Comparison of ENCODE assay signal across 37 cellular contexts in genomic region chr3:121515862-121516261, GRCh38. TPM values are rescaled to one million over a fixed set of nuclear protein-coding genes. Genes with fewer than 3 reads are reported as not detected.
"Had no signal": no experiment of that assay in that cellular context is flagged by ENCODE, and none has a peak within 500 bp of the region (broad histone marks: within the 10 kb centered on the region; RNA-seq: fewer than 3 reads in every experiment).

No MANE protein-coding gene starts in this region.

- H3K9me3 ChIP-seq: body of pancreas had no signal

- H3K27ac ChIP-seq: adrenal gland, body of pancreas, brain microvascular endothelial cell, breast epithelium, VCaP had no signal

- H3K4me3 ChIP-seq: adrenal gland, body of pancreas, breast epithelium had no signal

- H3K4me1 ChIP-seq: adrenal gland, body of pancreas, breast epithelium had no signal

- H3K36me3 ChIP-seq: adrenal gland, brain microvascular endothelial cell, breast epithelium had no signal

- H3K27me3 ChIP-seq: adrenal gland, body of pancreas, brain microvascular endothelial cell, breast epithelium had no signal

- DNase-seq: activated B cell treated with CpG ODN at 0.5 μM for 24 hours; activated CD4-positive, alpha-beta memory T cell treated with anti-CD3 and anti-CD28 coated beads for 36 hours; activated CD4-positive, alpha-beta T cell treated with anti-CD3 and anti-CD28 coated beads for 4 hours; activated CD4-positive, alpha-beta T cell treated with anti-CD3 and anti-CD28 coated beads, Interleukin-2, amount 10 ng/mL, durations not matched to agents 24 days and 14 days; activated CD4-positive, alpha-beta T cell treated with anti-CD3 and anti-CD28 coated beads, Interleukin-2, amount 50 U/mL, for 1 hour; activated CD4-positive, alpha-beta T cell treated with anti-CD3 and anti-CD28 coated beads, Interleukin-2, amount 50 U/mL, for 4 hours; activated CD4-positive, CD25-positive, alpha-beta regulatory T cell treated with anti-CD3 and anti-CD28 coated beads, Interleukin-2, amount 50 U/mL, for 72 hours; activated CD8-positive, alpha-beta memory T cell treated with anti-CD3 and anti-CD28 coated beads, Interleukin-2, amount 50 U/mL, for 4 hours; activated CD8-positive, alpha-beta T cell treated with anti-CD3 and anti-CD28 coated beads for 36 hours; activated effector memory CD4-positive, alpha-beta T cell treated with anti-CD3 and anti-CD28 coated beads, Interleukin-2, amount 50 U/mL, for 16 hours; activated gamma-delta T cell treated with Interleukin-2 at 50 U/mL for 16 hours; activated naive CD4-positive, alpha-beta T cell; activated naive CD4-positive, alpha-beta T cell treated with anti-CD3 and anti-CD28 coated beads for 36 hours; activated naive CD4-positive, alpha-beta T cell treated with anti-CD3 and anti-CD28 coated beads, Interleukin-2, amount 50 U/mL, for 16 hours; activated naive CD8-positive, alpha-beta T cell treated with anti-CD3 and anti-CD28 coated beads for 36 hours; activated T-cell treated with anti-CD3 and anti-CD28 coated beads for 4 hours; activated T-cell treated with anti-CD3 and anti-CD28 coated beads, Interleukin-2, amount 50 U/mL, for 1 hour; activated T-cell treated with anti-CD3 and anti-CD28 coated beads, Interleukin-2, amount 50 U/mL, for 4 hours; activated T-cell treated with anti-CD3 and anti-CD28 coated beads, Interleukin-2, amount 50 U/mL, for 72 hours; adrenal gland; amniotic stem cell; aorta; body of pancreas; brain microvascular endothelial cell; central memory CD4-positive, alpha-beta T cell; T-helper 9 cell had no signal

- ATAC-seq: activated CD8-positive, alpha-beta T cell treated with anti-CD3 and anti-CD28 coated beads for 36 hours; activated naive CD4-positive, alpha-beta T cell treated with anti-CD3 and anti-CD28 coated beads, Interleukin-2, amount 50 U/mL, for 72 hours; activated T-cell treated with anti-CD3 and anti-CD28 coated beads, Interleukin-2, amount 50 U/mL, for 4 hours; activated T-cell treated with anti-CD3 and anti-CD28 coated beads, Interleukin-2, amount 50 U/mL, for 72 hours; activated T-helper 17 cell treated with anti-CD3 and anti-CD28 coated beads, Interleukin-2, amount 50 U/mL, for 72 hours; body of pancreas had no signal

- FAIRE-seq: astrocyte, colon, TTC549 had no signal

RNA-seq across cellular contexts. Expression of gene ARGFX, which starts 51.9 kb away (rescaled TPM):
- total RNA-seq: activated B cell treated with CpG ODN at 0.5 μM for 24 hours; activated CD4-positive, alpha-beta memory T cell treated with anti-CD3 and anti-CD28 coated beads for 36 hours; activated CD4-positive, alpha-beta T cell treated with anti-CD3 and anti-CD28 coated beads, Interleukin-2, amount 10 ng/mL, durations not matched to agents 24 days and 14 days; activated CD8-positive, alpha-beta memory T cell treated with anti-CD3 and anti-CD28 coated beads for 36 hours; activated CD8-positive, alpha-beta T cell treated with anti-CD3 and anti-CD28 coated beads for 36 hours; activated naive CD4-positive, alpha-beta T cell treated with anti-CD3 and anti-CD28 coated beads for 36 hours; activated naive CD4-positive, alpha-beta T cell treated with anti-CD3 and anti-CD28 coated beads, Interleukin-2, amount 50 U/mL, for 72 hours; activated naive CD8-positive, alpha-beta T cell treated with anti-CD3 and anti-CD28 coated beads for 36 hours; activated T-cell treated with anti-CD3 and anti-CD28 coated beads, Interleukin-2, amount 50 U/mL, for 4 hours; activated T-cell treated with anti-CD3 and anti-CD28 coated beads, Interleukin-2, amount 50 U/mL, for 72 hours; activated T-helper 1 cell treated with anti-CD3 and anti-CD28 coated beads, Interleukin-12 subunit alpha, Interleukin-12 subunit beta, Interleukin-2, Interleukin-4 antibody, amounts not matched to agents 30 ng/mL and 10 ng/mL and 1 ng/mL, durations not matched to agents 14 hours and 24 hours and 36 hours; activated T-helper 17 cell treated with anti-CD3 and anti-CD28 coated beads, Interleukin-2, amount 50 U/mL, for 72 hours; adrenal gland; aorta; astrocyte; body of pancreas; breast epithelium; cardiac septum; cerebellum had no signal
- polyA plus RNA-seq: adrenal gland, aorta had no signal
